Comparison of ENCODE assay signal across 8 cellular contexts in the genomic region with DNA sequence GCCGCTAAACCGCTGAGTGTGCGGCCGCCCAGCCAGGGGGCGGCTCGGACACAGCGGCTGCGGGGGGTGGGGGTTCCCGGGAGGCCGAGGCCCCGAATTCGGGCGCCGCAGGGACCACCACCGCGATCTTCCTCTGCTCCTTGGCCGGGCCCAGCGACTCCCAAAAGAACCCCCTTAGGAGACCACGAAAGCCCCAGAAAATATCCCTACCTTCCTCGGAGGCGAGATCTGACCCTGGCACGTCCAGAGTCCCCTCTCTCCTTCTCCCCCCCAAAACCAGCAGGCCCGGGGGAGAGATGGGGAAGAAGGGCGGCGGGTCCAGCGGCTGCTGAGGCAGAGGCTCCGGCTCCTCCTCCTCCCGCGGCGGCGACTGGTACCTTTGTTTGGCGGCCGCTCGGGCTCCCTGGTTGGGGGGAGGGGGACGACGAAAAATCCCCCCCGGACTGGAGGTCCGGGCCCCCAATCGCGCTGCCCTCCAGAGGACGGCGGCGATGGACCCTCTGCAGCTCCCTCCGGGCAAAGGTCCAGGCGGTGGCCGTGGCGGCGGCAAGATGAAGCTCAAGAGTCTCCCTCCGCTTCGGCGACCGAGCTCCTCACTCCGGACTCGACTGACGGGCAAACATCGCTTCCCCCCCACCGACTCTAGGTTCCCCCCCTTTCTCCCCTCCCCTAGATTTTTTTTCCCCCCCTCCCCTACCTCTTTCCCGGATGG. TPM values are rescaled to one million over a fixed set of nuclear protein-coding genes. Genes with fewer than 3 reads are reported as not detected.
DNase-seq lines count a peak whose midpoint lies in the region; ATAC-seq and TF ChIP-seq lines count a peak whose summit lies in the region.

A gene with protein sequence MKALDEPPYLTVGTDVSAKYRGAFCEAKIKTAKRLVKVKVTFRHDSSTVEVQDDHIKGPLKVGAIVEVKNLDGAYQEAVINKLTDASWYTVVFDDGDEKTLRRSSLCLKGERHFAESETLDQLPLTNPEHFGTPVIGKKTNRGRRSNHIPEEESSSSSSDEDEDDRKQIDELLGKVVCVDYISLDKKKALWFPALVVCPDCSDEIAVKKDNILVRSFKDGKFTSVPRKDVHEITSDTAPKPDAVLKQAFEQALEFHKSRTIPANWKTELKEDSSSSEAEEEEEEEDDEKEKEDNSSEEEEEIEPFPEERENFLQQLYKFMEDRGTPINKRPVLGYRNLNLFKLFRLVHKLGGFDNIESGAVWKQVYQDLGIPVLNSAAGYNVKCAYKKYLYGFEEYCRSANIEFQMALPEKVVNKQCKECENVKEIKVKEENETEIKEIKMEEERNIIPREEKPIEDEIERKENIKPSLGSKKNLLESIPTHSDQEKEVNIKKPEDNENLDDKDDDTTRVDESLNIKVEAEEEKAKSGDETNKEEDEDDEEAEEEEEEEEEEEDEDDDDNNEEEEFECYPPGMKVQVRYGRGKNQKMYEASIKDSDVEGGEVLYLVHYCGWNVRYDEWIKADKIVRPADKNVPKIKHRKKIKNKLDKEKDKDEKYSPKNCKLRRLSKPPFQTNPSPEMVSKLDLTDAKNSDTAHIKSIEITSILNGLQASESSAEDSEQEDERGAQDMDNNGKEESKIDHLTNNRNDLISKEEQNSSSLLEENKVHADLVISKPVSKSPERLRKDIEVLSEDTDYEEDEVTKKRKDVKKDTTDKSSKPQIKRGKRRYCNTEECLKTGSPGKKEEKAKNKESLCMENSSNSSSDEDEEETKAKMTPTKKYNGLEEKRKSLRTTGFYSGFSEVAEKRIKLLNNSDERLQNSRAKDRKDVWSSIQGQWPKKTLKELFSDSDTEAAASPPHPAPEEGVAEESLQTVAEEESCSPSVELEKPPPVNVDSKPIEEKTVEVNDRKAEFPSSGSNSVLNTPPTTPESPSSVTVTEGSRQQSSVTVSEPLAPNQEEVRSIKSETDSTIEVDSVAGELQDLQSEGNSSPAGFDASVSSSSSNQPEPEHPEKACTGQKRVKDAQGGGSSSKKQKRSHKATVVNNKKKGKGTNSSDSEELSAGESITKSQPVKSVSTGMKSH (N-terminal part only) (minus strand): TSS at position 621 of the 712 bp plus-strand sequence. CDS start 1,260 bp downstream, outside the sequence.

- peak within 1 kb of the TSS; percentile 97 for H3K9ac ChIP-seq in SK-N-MC (ENCODE audit: insufficient read length)

- peak within 1 kb of the TSS; percentile 98 for H3K27ac ChIP-seq in SK-N-MC
- H3K27ac ChIP-seq in coronary artery: peak within 1 kb of the TSS; percentile 98 to 99
- H3K27ac ChIP-seq in lung (ENCODE audit: low read depth in 1 of 2, low read length in 1 of 2): peak within 1 kb of the TSS; percentile 96 to 99
- H3K27ac ChIP-seq in stomach: peak within 1 kb of the TSS; percentile 97 to 100 (median 99)

- peak; percentile 64 for DNase-seq in AG08396 (ENCODE audit: low spot score)
- DNase-seq in SK-N-MC (ENCODE audit: low read depth, low spot score): no peak
- no peak for DNase-seq in coronary artery (ENCODE audit: low spot score)
- DNase-seq in lung (ENCODE audit: low spot score): no peak
- DNase-seq in stomach: peak; percentile 83
- no peak for DNase-seq in glomerular visceral epithelial cell (ENCODE audit: extremely low spot score)

- peaks cover 23% of the 10 kb centered on the region for H3K36me3 ChIP-seq in SK-N-MC (ENCODE audit: insufficient read depth, low read length)
- peaks cover 0 to 2% of the 10 kb centered on the region in 2 donors for H3K36me3 ChIP-seq in lung (ENCODE audit: control insufficient read depth in 2 of 2, insufficient read depth in 2 of 2, low read length in 2 of 2)
- H3K36me3 ChIP-seq in stomach: no peaks in the 10 kb centered on the region

- TF ChIP-seq CTCF in coronary artery (IDR thresholded peaks at IDR 0.05) (no peak), lung (IDR thresholded peaks at IDR 0.05; ENCODE audit: control extremely low read depth, extremely low read depth) (no peak), stomach (IDR thresholded peaks at IDR 0.05) (no peak)

- peak in 2 of 4 donors; percentile 79 to 83 for TF ChIP-seq POLR2A in stomach (IDR thresholded peaks at IDR 0.05)

- no peak for TF ChIP-seq EP300 in stomach (IDR thresholded peaks at IDR 0.05)

- H3K9me3 ChIP-seq in SK-N-MC (ENCODE audit: low read depth, low read length) (no peaks in the 10 kb centered on the region), lung (ENCODE audit: control insufficient read depth in 2 of 2, insufficient read depth in 1 of 2, low read length in 1 of 2) (no peaks in the 10 kb centered on the region), stomach (no peaks in the 10 kb centered on the region)

- ATAC-seq in GM18873 (IDR thresholded peaks at IDR 0.05; ENCODE audit: low FRiP score, unreplicated experiment): peak; percentile 12
- peak; percentile 4 for ATAC-seq in HG03139 (IDR thresholded peaks at IDR 0.05; ENCODE audit: unreplicated experiment)
- peak; percentile 10 for ATAC-seq in lung (ENCODE audit: insufficient read depth, low FRiP score)

- WGBS in lung, 2 donors: 0 to 1% methylated on average over 57 to 58 of the region's 58 CpGs
- 0 to 1% (median 0%) methylated on average over 25 to 58 of the region's 58 CpGs for WGBS in stomach, 5 donors

- intact Hi-C loops in stomach (cut with DNase I; ENCODE audit: low total_unique reads): no loop called here

- H3K4me3 ChIP-seq in SK-N-MC (peak within 1 kb of the TSS; percentile 98), coronary artery (peak within 1 kb of the TSS; percentile 93), lung (peak within 1 kb of the TSS; percentile 94), stomach (peak within 1 kb of the TSS; percentile 87 to 95 (median 92))

- H3K4me1 ChIP-seq in lung (ENCODE audit: control insufficient read depth in 2 of 2, insufficient read depth in 2 of 2, low read length in 2 of 2) (peaks cover 0 to 10% of the 10 kb centered on the region in 2 donors), stomach (peaks cover 57 to 76% (median 67%) of the 10 kb centered on the region in 4 donors)

- H3K27me3 ChIP-seq in lung (ENCODE audit: control insufficient read depth, insufficient read depth): no peaks in the 10 kb centered on the region
- no peaks in the 10 kb centered on the region for H3K27me3 ChIP-seq in stomach

RNA-seq across cellular contexts. Expression of the gene that starts here (rescaled TPM):
- total RNA-seq in lung (10 to 100 TPM; 30.1 to 99.7 TPM), stomach (100 to 1,000 TPM in 1 of 5 donors, 10 to 100 TPM in 4; 23.7 to 102 (median 52.0) TPM)
- polyA plus RNA-seq in lung (10 to 100 TPM; 15.8 to 15.9 TPM), stomach (1 to 10 TPM; 9.5 to 9.6 (median 9.5) TPM)

Comparison
In these comparisons a context has a peak if more than half of its experiments do, and no peak if none do; other contexts are left out.
1. DNase-seq: peak in AG08396 (single experiment) and stomach (single experiment); none in SK-N-MC (single experiment), coronary artery (single experiment), lung (single experiment) and glomerular visceral epithelial cell (single experiment).
2. Peak in every context shown above with its lines, with median percentiles within 50 percentile points of each other: ATAC-seq, H3K27ac ChIP-seq and H3K4me3 ChIP-seq.